8 cellular contexts compared by ENCODE assay signal in the genomic region with DNA sequence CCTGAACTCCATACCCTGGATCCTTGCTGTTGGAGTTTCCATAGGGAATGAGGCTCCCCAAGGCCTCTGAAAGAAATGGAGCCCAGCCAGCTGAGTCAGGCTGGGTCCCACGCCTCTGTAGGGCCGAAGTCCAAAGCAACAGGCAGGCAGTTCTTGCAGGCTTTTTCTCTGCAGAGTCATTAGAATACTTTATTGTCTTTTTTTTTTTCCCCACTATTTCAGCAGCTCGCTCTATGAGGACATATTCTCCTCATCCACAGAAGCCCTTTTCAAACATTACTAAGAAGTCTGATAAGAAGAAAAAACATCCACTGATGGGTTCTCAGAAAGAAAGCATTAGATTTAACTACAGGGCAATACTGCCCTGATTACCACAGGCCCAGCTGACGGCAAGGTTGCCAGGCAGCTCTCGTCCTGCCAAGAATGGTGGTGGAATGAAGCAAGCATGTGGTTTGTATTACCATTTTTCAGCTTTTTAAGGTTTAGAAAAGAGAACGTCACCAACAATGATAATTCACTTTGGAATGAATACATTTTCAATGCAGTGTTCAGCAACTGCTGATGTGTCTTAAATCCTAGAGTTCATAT.
DNase-seq lines count a peak whose midpoint lies in the region; ATAC-seq and TF ChIP-seq lines count a peak whose summit lies in the region.

No MANE protein-coding gene starts in this region.

- DNase-seq in HS-27A (ENCODE audit: low read depth) (peak; percentile 92), body of pancreas (peak; percentile 77 to 87 (median 85)), NCI-H1694 treated with DMSO at 0.1 percent for 48 hours (lab: John Stamatoyannopoulos, UW) (no peak)

- TF ChIP-seq POLR2A in body of pancreas (IDR thresholded peaks at IDR 0.05), result no peak

- H3K36me3 ChIP-seq in body of pancreas (replicated peaks in 1 of 2; ENCODE audit: insufficient read depth in 1 of 2, low read depth in 2 of 2) (no peaks in the 10 kb centered on the region), stomach smooth muscle (ENCODE audit: control insufficient read depth in 2 of 2, insufficient read depth in 2 of 2, low read length in 2 of 2) (no peaks in the 10 kb centered on the region)

- intact Hi-C loops in body of pancreas (cut with DNase I), result no loop called here

- H3K27ac ChIP-seq in body of pancreas (peak overlapping the region; percentile 63 to 71 (median 68)), layer of hippocampus (ENCODE audit: low read depth, low read length) (peak overlapping the region; percentile 48), stomach smooth muscle (ENCODE audit: low read length) (peak overlapping the region; percentile 68)

- no peak overlapping the region for H3K4me3 ChIP-seq in body of pancreas
- peak overlapping the region; percentile 9 to 24 for H3K4me3 ChIP-seq in stomach smooth muscle (ENCODE audit: low read length in 2 of 2)

- H3K9me3 ChIP-seq in body of pancreas (no peaks in the 10 kb centered on the region), stomach smooth muscle (ENCODE audit: control insufficient read depth in 2 of 2, low read length in 2 of 2) (no peaks in the 10 kb centered on the region)

- ATAC-seq in body of pancreas, result peak; percentile 82
- no peak for ATAC-seq in HG02763 (IDR thresholded peaks at IDR 0.05; ENCODE audit: unreplicated experiment)
- no peak for ATAC-seq in HG03108 (IDR thresholded peaks at IDR 0.05; ENCODE audit: unreplicated experiment)
- ATAC-seq in GM19023 (IDR thresholded peaks at IDR 0.05; ENCODE audit: unreplicated experiment), result no peak

- H3K4me1 ChIP-seq in body of pancreas, result peaks cover 53% of the 10 kb centered on the region
- H3K4me1 ChIP-seq in stomach smooth muscle (ENCODE audit: control insufficient read depth, insufficient read depth, low read length), result peaks cover 14% of the 10 kb centered on the region

- H3K9ac ChIP-seq in stomach smooth muscle (ENCODE audit: low read length in 2 of 2), result peak overlapping the region; percentile 13 to 14

- no peak for TF ChIP-seq CTCF in body of pancreas (IDR thresholded peaks at IDR 0.05)

- WGBS in body of pancreas, 2 donors, result 4 to 8% methylated on average over 6 of the region's 6 CpGs

- H3K27me3 ChIP-seq in body of pancreas (no peaks in the 10 kb centered on the region), layer of hippocampus (ENCODE audit: control insufficient read depth, insufficient read depth, low read length) (no peaks in the 10 kb centered on the region), stomach smooth muscle (ENCODE audit: control insufficient read depth in 1 of 2, insufficient read depth in 2 of 2, low read length in 2 of 2) (no peaks in the 10 kb centered on the region)

Comparison
In these comparisons a context has a peak if more than half of its experiments do, and no peak if none do; other contexts are left out.
1. H3K4me3 ChIP-seq: peak in stomach smooth muscle (2 of 2); none in body of pancreas (0 of 2).
2. Peak in every context shown above with its lines, with median percentiles within 50 percentile points of each other: H3K27ac ChIP-seq.